In the genomic region with DNA sequence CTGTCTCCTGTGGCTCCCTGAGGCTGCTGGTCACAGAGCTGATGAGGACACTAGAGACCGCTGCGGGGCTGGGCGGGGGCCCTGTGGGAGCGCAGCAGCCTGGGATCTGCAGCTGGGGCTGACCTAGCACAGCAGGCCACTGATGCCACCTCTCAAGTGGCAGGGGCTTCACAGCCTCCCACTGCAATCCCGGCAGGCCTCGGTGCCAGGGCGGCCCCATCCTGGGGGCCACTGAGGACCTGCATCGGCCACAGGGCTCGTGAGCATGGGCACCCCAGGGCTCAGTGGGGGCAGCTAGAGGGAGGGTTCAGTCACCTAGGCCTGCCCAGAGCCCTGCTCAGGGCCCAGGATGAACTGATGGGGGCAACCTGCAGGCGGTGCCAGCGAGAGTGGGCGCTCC, we compare ENCODE assay signal across 12 cellular contexts. TPM values are rescaled to one million over a fixed set of nuclear protein-coding genes. Genes with fewer than 3 reads are reported as not detected.
"Had no signal": no experiment of that assay in that cellular context is flagged by ENCODE, and none has a peak within 500 bp of the region (broad histone marks: within the 10 kb centered on the region; RNA-seq: fewer than 3 reads in every experiment).

No MANE protein-coding gene starts in this region.

- H3K36me3 ChIP-seq: HAP-1 had no signal

- FAIRE-seq: H1, H54 had no signal

- H3K4me3 ChIP-seq: GM23248, GM23338, HAP-1 had no signal

- DNase-seq: GM23248, GOT3, H7, H9, HCEC 1CT, HFFc6 had no signal

- H3K4me1 ChIP-seq: HAP-1 had no signal

- H3K4me2 ChIP-seq: GM23338 had no signal

- H3K27ac ChIP-seq: GM23248 had no signal

- H3K9me3 ChIP-seq: HAP-1 had no signal

- H3K9ac ChIP-seq: GM23248 had no signal

- ATAC-seq: GM23338, HCT116 had no signal

- H2AFZ ChIP-seq: GM23248, GM23338 had no signal

RNA-seq across cellular contexts. Expression of gene CCDC188, which starts 14.6 kb away (rescaled TPM):
- total RNA-seq: GM23338, H1, H4, H7, H9 had no signal
- polyA plus RNA-seq: GM23338, H1 had no signal
